ENCODE assay signal across 1 cellular context in genomic region chr6:3380344-3381232, GRCh38.
TF ChIP-seq lines count a peak whose summit lies in the region.

No MANE protein-coding gene starts in this region.

TF ChIP-seq in HepG2, 621 proteins besides CTCF, POLR2A, EP300 and RAD21 (continued from another document and continues in another):
- TF ChIP-seq, protein P1, sequence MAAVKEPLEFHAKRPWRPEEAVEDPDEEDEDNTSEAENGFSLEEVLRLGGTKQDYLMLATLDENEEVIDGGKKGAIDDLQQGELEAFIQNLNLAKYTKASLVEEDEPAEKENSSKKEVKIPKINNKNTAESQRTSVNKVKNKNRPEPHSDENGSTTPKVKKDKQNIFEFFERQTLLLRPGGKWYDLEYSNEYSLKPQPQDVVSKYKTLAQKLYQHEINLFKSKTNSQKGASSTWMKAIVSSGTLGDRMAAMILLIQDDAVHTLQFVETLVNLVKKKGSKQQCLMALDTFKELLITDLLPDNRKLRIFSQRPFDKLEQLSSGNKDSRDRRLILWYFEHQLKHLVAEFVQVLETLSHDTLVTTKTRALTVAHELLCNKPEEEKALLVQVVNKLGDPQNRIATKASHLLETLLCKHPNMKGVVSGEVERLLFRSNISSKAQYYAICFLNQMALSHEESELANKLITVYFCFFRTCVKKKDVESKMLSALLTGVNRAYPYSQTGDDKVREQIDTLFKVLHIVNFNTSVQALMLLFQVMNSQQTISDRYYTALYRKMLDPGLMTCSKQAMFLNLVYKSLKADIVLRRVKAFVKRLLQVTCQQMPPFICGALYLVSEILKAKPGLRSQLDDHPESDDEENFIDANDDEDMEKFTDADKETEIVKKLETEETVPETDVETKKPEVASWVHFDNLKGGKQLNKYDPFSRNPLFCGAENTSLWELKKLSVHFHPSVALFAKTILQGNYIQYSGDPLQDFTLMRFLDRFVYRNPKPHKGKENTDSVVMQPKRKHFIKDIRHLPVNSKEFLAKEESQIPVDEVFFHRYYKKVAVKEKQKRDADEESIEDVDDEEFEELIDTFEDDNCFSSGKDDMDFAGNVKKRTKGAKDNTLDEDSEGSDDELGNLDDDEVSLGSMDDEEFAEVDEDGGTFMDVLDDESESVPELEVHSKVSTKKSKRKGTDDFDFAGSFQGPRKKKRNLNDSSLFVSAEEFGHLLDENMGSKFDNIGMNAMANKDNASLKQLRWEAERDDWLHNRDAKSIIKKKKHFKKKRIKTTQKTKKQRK (IDR thresholded peaks at IDR 0.05; ENCODE audit: low read length) = no peak
- no peak for TF ChIP-seq SIN3B (IDR thresholded peaks at IDR 0.05; ENCODE audit: low read length)
- peak; percentile 90 for TF ChIP-seq MIXL1 (CRISPR knock-in tag; IDR thresholded peaks at IDR 0.05)
- TF ChIP-seq SP5 (CRISPR knock-in tag; IDR thresholded peaks at IDR 0.05; ENCODE audit: borderline replicate concordance, low read depth) = peak; percentile 81
- TF ChIP-seq, protein P2, sequence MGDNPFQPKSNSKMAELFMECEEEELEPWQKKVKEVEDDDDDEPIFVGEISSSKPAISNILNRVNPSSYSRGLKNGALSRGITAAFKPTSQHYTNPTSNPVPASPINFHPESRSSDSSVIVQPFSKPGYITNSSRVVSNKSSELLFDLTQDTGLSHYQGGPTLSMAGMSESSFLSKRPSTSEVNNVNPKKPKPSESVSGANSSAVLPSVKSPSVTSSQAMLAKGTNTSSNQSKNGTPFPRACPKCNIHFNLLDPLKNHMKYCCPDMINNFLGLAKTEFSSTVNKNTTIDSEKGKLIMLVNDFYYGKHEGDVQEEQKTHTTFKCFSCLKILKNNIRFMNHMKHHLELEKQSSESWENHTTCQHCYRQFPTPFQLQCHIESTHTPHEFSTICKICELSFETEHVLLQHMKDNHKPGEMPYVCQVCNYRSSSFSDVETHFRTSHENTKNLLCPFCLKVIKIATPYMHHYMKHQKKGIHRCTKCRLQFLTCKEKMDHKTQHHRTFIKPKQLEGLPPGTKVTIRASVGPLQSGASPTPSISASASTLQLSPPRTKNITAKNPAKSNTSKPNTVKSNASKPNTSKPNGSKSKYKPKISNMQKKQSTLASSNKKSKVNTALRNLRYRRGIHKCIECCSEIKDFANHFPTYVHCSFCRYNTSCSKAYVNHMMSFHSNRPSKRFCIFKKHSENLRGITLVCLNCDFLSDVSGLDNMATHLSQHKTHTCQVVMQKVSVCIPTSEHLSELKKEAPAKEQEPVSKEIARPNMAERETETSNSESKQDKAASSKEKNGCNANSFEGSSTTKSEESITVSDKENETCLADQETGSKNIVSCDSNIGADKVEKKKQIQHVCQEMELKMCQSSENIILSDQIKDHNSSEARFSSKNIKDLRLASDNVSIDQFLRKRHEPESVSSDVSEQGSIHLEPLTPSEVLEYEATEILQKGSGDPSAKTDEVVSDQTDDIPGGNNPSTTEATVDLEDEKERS (CRISPR knock-in tag; IDR thresholded peaks at IDR 0.05) = peak; percentile 82; the same call in 1 of the 2 replicates
- TF ChIP-seq SP2 (CRISPR knock-in tag; IDR thresholded peaks at IDR 0.05) = no peak
- no peak for TF ChIP-seq E2F5 (CRISPR knock-in tag; conservative IDR thresholded peaks at IDR 0.05)
- no peak for TF ChIP-seq NFE2L2 (IDR thresholded peaks at IDR 0.05; ENCODE audit: low read length)
- peak; percentile 100 for TF ChIP-seq ARID3A (IDR thresholded peaks at IDR 0.05; ENCODE audit: low read depth, low read length)
- TF ChIP-seq ZNF75D (CRISPR knock-in tag; IDR thresholded peaks at IDR 0.05; ENCODE audit: borderline replicate concordance) = no peak
- TF ChIP-seq, protein P3, sequence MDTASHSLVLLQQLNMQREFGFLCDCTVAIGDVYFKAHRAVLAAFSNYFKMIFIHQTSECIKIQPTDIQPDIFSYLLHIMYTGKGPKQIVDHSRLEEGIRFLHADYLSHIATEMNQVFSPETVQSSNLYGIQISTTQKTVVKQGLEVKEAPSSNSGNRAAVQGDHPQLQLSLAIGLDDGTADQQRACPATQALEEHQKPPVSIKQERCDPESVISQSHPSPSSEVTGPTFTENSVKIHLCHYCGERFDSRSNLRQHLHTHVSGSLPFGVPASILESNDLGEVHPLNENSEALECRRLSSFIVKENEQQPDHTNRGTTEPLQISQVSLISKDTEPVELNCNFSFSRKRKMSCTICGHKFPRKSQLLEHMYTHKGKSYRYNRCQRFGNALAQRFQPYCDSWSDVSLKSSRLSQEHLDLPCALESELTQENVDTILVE (CRISPR knock-in tag; IDR thresholded peaks at IDR 0.05) = peak; percentile 66; the same call in 1 of the 2 replicates
- TF ChIP-seq, protein P4, sequence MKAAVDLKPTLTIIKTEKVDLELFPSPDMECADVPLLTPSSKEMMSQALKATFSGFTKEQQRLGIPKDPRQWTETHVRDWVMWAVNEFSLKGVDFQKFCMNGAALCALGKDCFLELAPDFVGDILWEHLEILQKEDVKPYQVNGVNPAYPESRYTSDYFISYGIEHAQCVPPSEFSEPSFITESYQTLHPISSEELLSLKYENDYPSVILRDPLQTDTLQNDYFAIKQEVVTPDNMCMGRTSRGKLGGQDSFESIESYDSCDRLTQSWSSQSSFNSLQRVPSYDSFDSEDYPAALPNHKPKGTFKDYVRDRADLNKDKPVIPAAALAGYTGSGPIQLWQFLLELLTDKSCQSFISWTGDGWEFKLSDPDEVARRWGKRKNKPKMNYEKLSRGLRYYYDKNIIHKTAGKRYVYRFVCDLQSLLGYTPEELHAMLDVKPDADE (CRISPR knock-in tag; IDR thresholded peaks at IDR 0.05) = no peak
- TF ChIP-seq HNF4A (CRISPR knock-in tag; IDR thresholded peaks at IDR 0.05) = peak; percentile 93
- TF ChIP-seq ZNF33B (CRISPR knock-in tag; IDR thresholded peaks at IDR 0.05) = no peak
- TF ChIP-seq PCBP2 (optimal IDR thresholded peaks at IDR 0.05; ENCODE audit: low read depth, low read length, poor library complexity, severe bottlenecking) = no peak
- TF ChIP-seq MED8 (CRISPR knock-in tag; IDR thresholded peaks at IDR 0.05; ENCODE audit: insufficient replicate concordance) = peak; percentile 78
- no peak for TF ChIP-seq POLR2AphosphoS2 (IDR thresholded peaks at IDR 0.05; ENCODE audit: low read depth, low read length)
- 0 out of 2 replicates have a peak, but pooled peaks have one; percentile 12 for TF ChIP-seq ZNF331 (CRISPR knock-in tag; IDR thresholded peaks at IDR 0.05)
- no peak for TF ChIP-seq ZNF7 (CRISPR knock-in tag; IDR thresholded peaks at IDR 0.05)
- no peak for TF ChIP-seq KDM2A (CRISPR knock-in tag; IDR thresholded peaks at IDR 0.05; ENCODE audit: borderline replicate concordance, low read depth)
- no peak for TF ChIP-seq BATF2 (CRISPR knock-in tag; IDR thresholded peaks at IDR 0.05)
- TF ChIP-seq KLF13 (CRISPR knock-in tag; IDR thresholded peaks at IDR 0.05) = no peak
- TF ChIP-seq, protein P5, sequence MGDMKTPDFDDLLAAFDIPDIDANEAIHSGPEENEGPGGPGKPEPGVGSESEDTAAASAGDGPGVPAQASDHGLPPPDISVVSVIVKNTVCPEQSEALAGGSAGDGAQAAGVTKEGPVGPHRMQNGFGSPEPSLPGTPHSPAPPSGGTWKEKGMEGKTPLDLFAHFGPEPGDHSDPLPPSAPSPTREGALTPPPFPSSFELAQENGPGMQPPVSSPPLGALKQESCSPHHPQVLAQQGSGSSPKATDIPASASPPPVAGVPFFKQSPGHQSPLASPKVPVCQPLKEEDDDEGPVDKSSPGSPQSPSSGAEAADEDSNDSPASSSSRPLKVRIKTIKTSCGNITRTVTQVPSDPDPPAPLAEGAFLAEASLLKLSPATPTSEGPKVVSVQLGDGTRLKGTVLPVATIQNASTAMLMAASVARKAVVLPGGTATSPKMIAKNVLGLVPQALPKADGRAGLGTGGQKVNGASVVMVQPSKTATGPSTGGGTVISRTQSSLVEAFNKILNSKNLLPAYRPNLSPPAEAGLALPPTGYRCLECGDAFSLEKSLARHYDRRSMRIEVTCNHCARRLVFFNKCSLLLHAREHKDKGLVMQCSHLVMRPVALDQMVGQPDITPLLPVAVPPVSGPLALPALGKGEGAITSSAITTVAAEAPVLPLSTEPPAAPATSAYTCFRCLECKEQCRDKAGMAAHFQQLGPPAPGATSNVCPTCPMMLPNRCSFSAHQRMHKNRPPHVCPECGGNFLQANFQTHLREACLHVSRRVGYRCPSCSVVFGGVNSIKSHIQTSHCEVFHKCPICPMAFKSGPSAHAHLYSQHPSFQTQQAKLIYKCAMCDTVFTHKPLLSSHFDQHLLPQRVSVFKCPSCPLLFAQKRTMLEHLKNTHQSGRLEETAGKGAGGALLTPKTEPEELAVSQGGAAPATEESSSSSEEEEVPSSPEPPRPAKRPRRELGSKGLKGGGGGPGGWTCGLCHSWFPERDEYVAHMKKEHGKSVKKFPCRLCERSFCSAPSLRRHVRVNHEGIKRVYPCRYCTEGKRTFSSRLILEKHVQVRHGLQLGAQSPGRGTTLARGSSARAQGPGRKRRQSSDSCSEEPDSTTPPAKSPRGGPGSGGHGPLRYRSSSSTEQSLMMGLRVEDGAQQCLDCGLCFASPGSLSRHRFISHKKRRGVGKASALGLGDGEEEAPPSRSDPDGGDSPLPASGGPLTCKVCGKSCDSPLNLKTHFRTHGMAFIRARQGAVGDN (CRISPR knock-in tag; IDR thresholded peaks at IDR 0.05) = peak; percentile 92
- no peak for TF ChIP-seq ZNF367 (CRISPR knock-in tag; IDR thresholded peaks at IDR 0.05; ENCODE audit: borderline replicate concordance)
- TF ChIP-seq RBM22 (optimal IDR thresholded peaks at IDR 0.05; ENCODE audit: low read length) = no peak
- TF ChIP-seq, protein P6, sequence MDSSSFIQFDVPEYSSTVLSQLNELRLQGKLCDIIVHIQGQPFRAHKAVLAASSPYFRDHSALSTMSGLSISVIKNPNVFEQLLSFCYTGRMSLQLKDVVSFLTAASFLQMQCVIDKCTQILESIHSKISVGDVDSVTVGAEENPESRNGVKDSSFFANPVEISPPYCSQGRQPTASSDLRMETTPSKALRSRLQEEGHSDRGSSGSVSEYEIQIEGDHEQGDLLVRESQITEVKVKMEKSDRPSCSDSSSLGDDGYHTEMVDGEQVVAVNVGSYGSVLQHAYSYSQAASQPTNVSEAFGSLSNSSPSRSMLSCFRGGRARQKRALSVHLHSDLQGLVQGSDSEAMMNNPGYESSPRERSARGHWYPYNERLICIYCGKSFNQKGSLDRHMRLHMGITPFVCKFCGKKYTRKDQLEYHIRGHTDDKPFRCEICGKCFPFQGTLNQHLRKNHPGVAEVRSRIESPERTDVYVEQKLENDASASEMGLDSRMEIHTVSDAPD (CRISPR knock-in tag; IDR thresholded peaks at IDR 0.05) = peak; percentile 41; the same call in 1 of the 2 replicates
- TF ChIP-seq RORA (CRISPR knock-in tag; IDR thresholded peaks at IDR 0.05) = 0 out of 2 replicates have a peak, but pooled peaks have one; percentile 46
- peak; percentile 70; the same call in 1 of the 2 replicates for TF ChIP-seq FOXO1 (CRISPR knock-in tag; IDR thresholded peaks at IDR 0.05)
- peak; percentile 98 for TF ChIP-seq SIX1 (CRISPR knock-in tag; IDR thresholded peaks at IDR 0.05; ENCODE audit: borderline replicate concordance)
- no peak for TF ChIP-seq ZNF484 (CRISPR knock-in tag; IDR thresholded peaks at IDR 0.05; ENCODE audit: borderline replicate concordance, low read depth)
- no peak for TF ChIP-seq CHCHD3 (CRISPR knock-in tag; IDR thresholded peaks at IDR 0.05)
- peak; percentile 58 for TF ChIP-seq FOSL2 (CRISPR knock-in tag; IDR thresholded peaks at IDR 0.05)
- no peak for TF ChIP-seq ZNF564 (CRISPR knock-in tag; IDR thresholded peaks at IDR 0.05)
- 0 out of 2 replicates have a peak, but pooled peaks have one; percentile 22 for TF ChIP-seq ZNF232 (CRISPR knock-in tag; IDR thresholded peaks at IDR 0.05; ENCODE audit: borderline replicate concordance)
- peak; percentile 58 for TF ChIP-seq ZMYM4 (CRISPR knock-in tag; IDR thresholded peaks at IDR 0.05)
- TF ChIP-seq SRY (CRISPR knock-in tag; IDR thresholded peaks at IDR 0.05) = peak; percentile 22; the same call in 1 of the 2 replicates
- TF ChIP-seq MTF2 (CRISPR knock-in tag; IDR thresholded peaks at IDR 0.05; ENCODE audit: borderline replicate concordance) = no peak
- TF ChIP-seq SOX5 (CRISPR knock-in tag; IDR thresholded peaks at IDR 0.05; ENCODE audit: borderline replicate concordance) = peak; percentile 88
- no peak for TF ChIP-seq E2F1 (CRISPR knock-in tag; IDR thresholded peaks at IDR 0.05)
- 0 out of 2 replicates have a peak, but pooled peaks have one; percentile 23 for TF ChIP-seq REPIN1 (CRISPR knock-in tag; IDR thresholded peaks at IDR 0.05; ENCODE audit: borderline replicate concordance, low read depth)
- no peak for TF ChIP-seq NAIF1 (CRISPR knock-in tag; IDR thresholded peaks at IDR 0.05; ENCODE audit: borderline replicate concordance)
- peak; percentile 80 for TF ChIP-seq FOXK1 (CRISPR knock-in tag; IDR thresholded peaks at IDR 0.05; ENCODE audit: borderline replicate concordance, low read depth)
